Comparison of ENCODE assay signal across 8 cellular contexts in genomic region chr5:6829150-6829784, GRCh38.
DNase-seq lines count a peak whose midpoint lies in the region; ATAC-seq and TF ChIP-seq lines count a peak whose summit lies in the region.

No MANE protein-coding gene starts in this region.

- H3K4me1 ChIP-seq in MM.1S (ENCODE audit: low read length) (peaks cover 31% of the 10 kb centered on the region), PC-3 (ENCODE audit: insufficient read depth, low read length) (no peaks in the 10 kb centered on the region)

- TF ChIP-seq CTCF in MM.1S (IDR thresholded peaks at IDR 0.05; ENCODE audit: low read length) (no peak), PC-3 (conservative IDR thresholded peaks at IDR 0.05; ENCODE audit: low read depth, low read length) (no peak)

- CTCF ChIA-PET in PC-3 (lab: Charles Lee): no interaction called here

- H3K9ac ChIP-seq in MM.1S (ENCODE audit: low read length) (peak overlapping the region; percentile 8; the same call in 1 of the 2 replicates), PC-3 (ENCODE audit: low read length) (no peak overlapping the region)

- H3K9me2 ChIP-seq in MM.1S (replicated peaks; ENCODE audit: insufficient read depth, low read length) (no peaks in the 10 kb centered on the region), PC-3 (replicated peaks; ENCODE audit: low read length) (no peaks in the 10 kb centered on the region)

- POLR2A ChIA-PET in PC-3 (lab: Charles Lee; ENCODE audit: unreplicated experiment): no interaction called here

- H3K27ac ChIP-seq in MM.1S (ENCODE audit: low read length): peak overlapping the region; percentile 84
- no peak overlapping the region for H3K27ac ChIP-seq in PC-3 (ENCODE audit: low read length)

- peak overlapping the region; percentile 17; the same call in 1 of the 2 replicates for H3K4me3 ChIP-seq in MM.1S (ENCODE audit: low read length)
- H3K4me3 ChIP-seq in PC-3 (ENCODE audit: low read length): no peak overlapping the region

- H2AFZ ChIP-seq in MM.1S (ENCODE audit: low read length) (peak overlapping the region; percentile 6; the same call in 1 of the 2 replicates), PC-3 (ENCODE audit: low read length) (no peak overlapping the region)

- intact Hi-C loops in left ventricle myocardium superior (cut with micrococcal nuclease) (no loop called here), PC-3 (cut with micrococcal nuclease) (no loop called here)

- H3K4me2 ChIP-seq in MM.1S (ENCODE audit: low read depth, low read length): peak overlapping the region; percentile 73
- no peak overlapping the region for H3K4me2 ChIP-seq in PC-3 (ENCODE audit: low read length)

- H3K79me2 ChIP-seq in MM.1S (ENCODE audit: low read length): no peaks in the 10 kb centered on the region
- H3K79me2 ChIP-seq in PC-3 (ENCODE audit: low read length): no peaks in the 10 kb centered on the region

- H4K20me1 ChIP-seq in MM.1S (ENCODE audit: insufficient read depth, low read length) (no peaks in the 10 kb centered on the region), PC-3 (ENCODE audit: low read length) (no peaks in the 10 kb centered on the region)

- no TSS peak for BruUV-seq in PC-3 (replicated peaks; lab: Mats Ljungman, UMichigan)

- H3K9me3 ChIP-seq in MM.1S (replicated peaks; ENCODE audit: insufficient read depth, low read length): no peaks in the 10 kb centered on the region
- no peaks in the 10 kb centered on the region for H3K9me3 ChIP-seq in PC-3 (ENCODE audit: low read length)

- H3F3A ChIP-seq in MM.1S (ENCODE audit: insufficient read depth, low read length) (peaks cover 25% of the 10 kb centered on the region), PC-3 (ENCODE audit: low read length, unreplicated experiment) (no peaks in the 10 kb centered on the region)

- DNase-seq in MM.1S (peak; percentile 58), kidney tubule cell (ENCODE audit: low spot score) (peak; percentile 79), left ventricle myocardium superior (no peak), NCI-H2029 treated with DMSO at 0.1 percent for 48 hours (lab: John Stamatoyannopoulos, UW) (no peak), NCI-H2227 treated with DMSO at 0.1 percent for 48 hours (lab: John Stamatoyannopoulos, UW) (no peak), PC-3 (no peak)

- H3K27me3 ChIP-seq in MM.1S (replicated peaks; ENCODE audit: insufficient read depth, low read length): no peaks in the 10 kb centered on the region
- peaks cover 46% of the 10 kb centered on the region for H3K27me3 ChIP-seq in PC-3 (ENCODE audit: low read length)

- ATAC-seq in GM18502 (IDR thresholded peaks at IDR 0.05; ENCODE audit: poor library complexity, unreplicated experiment): peak; percentile 87
- peak; percentile 69 for ATAC-seq in GM21737 (IDR thresholded peaks at IDR 0.05; ENCODE audit: unreplicated experiment)
- no peak for ATAC-seq in left ventricle myocardium superior
- ATAC-seq in PC-3: no peak

- H3K36me3 ChIP-seq in MM.1S (replicated peaks; ENCODE audit: insufficient read depth, low read length) (no peaks in the 10 kb centered on the region), PC-3 (ENCODE audit: low read depth, low read length) (no peaks in the 10 kb centered on the region)

Comparison
In these comparisons a context has a peak if more than half of its experiments do, and no peak if none do; other contexts are left out.
1. ATAC-seq: peak in GM18502 (single experiment) and GM21737 (single experiment); none in left ventricle myocardium superior (single experiment) and PC-3 (single experiment).
2. DNase-seq: peak in MM.1S (single experiment) and kidney tubule cell (single experiment); none in left ventricle myocardium superior (single experiment), NCI-H2029 treated with DMSO at 0.1 percent for 48 hours (single experiment), NCI-H2227 treated with DMSO at 0.1 percent for 48 hours (single experiment) and PC-3 (single experiment).